ENCODE assay signal across 8 cellular contexts in genomic region chr7:6447589-6448210, GRCh38. TPM values are rescaled to one million over a fixed set of nuclear protein-coding genes. Genes with fewer than 3 reads are reported as not detected.
A peak's percentile ranks its signal among the peaks of the same experiment; 100 is the strongest.
DNase-seq lines count a peak whose midpoint lies in the region; ATAC-seq and TF ChIP-seq lines count a peak whose summit lies in the region.

A gene with protein sequence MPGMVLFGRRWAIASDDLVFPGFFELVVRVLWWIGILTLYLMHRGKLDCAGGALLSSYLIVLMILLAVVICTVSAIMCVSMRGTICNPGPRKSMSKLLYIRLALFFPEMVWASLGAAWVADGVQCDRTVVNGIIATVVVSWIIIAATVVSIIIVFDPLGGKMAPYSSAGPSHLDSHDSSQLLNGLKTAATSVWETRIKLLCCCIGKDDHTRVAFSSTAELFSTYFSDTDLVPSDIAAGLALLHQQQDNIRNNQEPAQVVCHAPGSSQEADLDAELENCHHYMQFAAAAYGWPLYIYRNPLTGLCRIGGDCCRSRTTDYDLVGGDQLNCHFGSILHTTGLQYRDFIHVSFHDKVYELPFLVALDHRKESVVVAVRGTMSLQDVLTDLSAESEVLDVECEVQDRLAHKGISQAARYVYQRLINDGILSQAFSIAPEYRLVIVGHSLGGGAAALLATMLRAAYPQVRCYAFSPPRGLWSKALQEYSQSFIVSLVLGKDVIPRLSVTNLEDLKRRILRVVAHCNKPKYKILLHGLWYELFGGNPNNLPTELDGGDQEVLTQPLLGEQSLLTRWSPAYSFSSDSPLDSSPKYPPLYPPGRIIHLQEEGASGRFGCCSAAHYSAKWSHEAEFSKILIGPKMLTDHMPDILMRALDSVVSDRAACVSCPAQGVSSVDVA (minus strand): TSS chr7:6447954. CDS start chr7:6447842, 112 bp downstream.

- H3K4me1 ChIP-seq in Peyer's patch (peaks cover 0 to 6% (median 0%) of the 10 kb centered on the region in 4 donors), muscle layer of colon (ENCODE audit: insufficient read depth, low read length) (peaks cover 13% of the 10 kb centered on the region)

- TF ChIP-seq POLR2A in Peyer's patch (IDR thresholded peaks at IDR 0.05) = peak; percentile 67 to 92

- H3K36me3 ChIP-seq in KOPT-K1 (ENCODE audit: insufficient read depth, low read length) (peaks cover 34% of the 10 kb centered on the region), Peyer's patch (peaks cover 0 to 17% (median 8%) of the 10 kb centered on the region in 3 donors), muscle layer of colon (ENCODE audit: insufficient read depth, low read length) (peaks cover 17% of the 10 kb centered on the region)

- ATAC-seq in GM21825 (IDR thresholded peaks at IDR 0.05; ENCODE audit: unreplicated experiment) = peak; percentile 71
- ATAC-seq in esophagus mucosa = peak; percentile 87

- H3K27ac ChIP-seq in KOPT-K1 (ENCODE audit: low read depth, low read length, poor library complexity, severe bottlenecking) (peak within 1 kb of the TSS; percentile 65), Peyer's patch (peak within 1 kb of the TSS; percentile 77 to 94 (median 88)), muscle layer of colon (ENCODE audit: low read depth, low read length) (peak within 1 kb of the TSS; percentile 89)

- peak in 1 of 6 experiments; percentile 9 for TF ChIP-seq CTCF in Peyer's patch (IDR thresholded peaks at IDR 0.05)

- H3K4me3 ChIP-seq in Peyer's patch = peak within 1 kb of the TSS; percentile 67 to 96 (median 78)
- peak within 1 kb of the TSS; percentile 75 to 96 for H3K4me3 ChIP-seq in muscle layer of colon (ENCODE audit: low read depth in 1 of 2, low read length in 2 of 2)

- DNase-seq in DMS79 (lab: John Stamatoyannopoulos, UW) = peak; percentile 59
- peak; percentile 84 to 97 (median 96) for DNase-seq in Peyer's patch
- peak; percentile 95 to 97 for DNase-seq in activated T-cell treated with anti-CD3 and anti-CD28 coated beads, Interleukin-2, amount 50 U/mL, for 48 hours
- peak; percentile 92 to 95 for DNase-seq in stimulated activated CD8-positive, alpha-beta memory T cell treated with anti-CD3 and anti-CD28 coated beads, Interleukin-7, amount 100 ng/mL, for 1 hour (ENCODE audit: low read depth in 2 of 2)

- H3K9me3 ChIP-seq in KOPT-K1 (ENCODE audit: insufficient read depth, low read length, poor library complexity, severe bottlenecking) (no peaks in the 10 kb centered on the region), Peyer's patch (no peaks in the 10 kb centered on the region), muscle layer of colon (ENCODE audit: low read length) (no peaks in the 10 kb centered on the region)

- H3K27me3 ChIP-seq in Peyer's patch = no peaks in the 10 kb centered on the region
- H3K27me3 ChIP-seq in muscle layer of colon (ENCODE audit: control insufficient read depth in 1 of 2, insufficient read depth in 2 of 2, low read length in 2 of 2) = no peaks in the 10 kb centered on the region

- H3K9ac ChIP-seq in muscle layer of colon (ENCODE audit: low read length) = peak within 1 kb of the TSS; percentile 80

RNA-seq across cellular contexts. Expression of the gene that starts here (rescaled TPM):
- 10 to 100 TPM in 3 of 4 donors, 1 to 10 TPM in 1; 9.1 to 36.3 (median 24.3) TPM for total RNA-seq in Peyer's patch
- 11.2 TPM for total RNA-seq in esophagus mucosa

Comparison
In these comparisons a context has a peak if more than half of its experiments do, and no peak if none do; other contexts are left out.
1. Peak in every context shown above with its lines: DNase-seq, ATAC-seq, H3K4me3 ChIP-seq and H3K27ac ChIP-seq.